18 cellular contexts compared by ENCODE assay signal in genomic region chr11:78190871-78191538, GRCh38. TPM values are rescaled to one million over a fixed set of nuclear protein-coding genes. Genes with fewer than 3 reads are reported as not detected.
DNase-seq lines count a peak whose midpoint lies in the region; ATAC-seq and TF ChIP-seq lines count a peak whose summit lies in the region.
"Had no signal": no experiment of that assay in that cellular context is flagged by ENCODE, and none has a peak within 500 bp of the region (broad histone marks: within the 10 kb centered on the region; RNA-seq: fewer than 3 reads in every experiment).

No MANE protein-coding gene starts in this region.

- no peak overlapping the region for H3K27ac ChIP-seq in right cardiac atrium (ENCODE audit: low read length)
- H3K27ac ChIP-seq: cardiac muscle cell had no signal

- DNase-seq in cardiac septum (ENCODE audit: low spot score) (peak; percentile 57), right cardiac atrium (no peak), neural crest cell (ENCODE audit: low read depth, low spot score) (no peak), type B pancreatic cell (ENCODE audit: extremely low spot score, unreplicated experiment) (no peak), AG20443 (ENCODE audit: low spot score) (no peak), NCI-H446 (lab: John Stamatoyannopoulos, UW) (no peak)
- DNase-seq in activated T-helper 2 cell treated with anti-CD3 and anti-CD28 coated beads, Interferon-gamma antibody, Interleukin-2, Interleukin-4, amounts not matched to agents 10 μg/mL and 5 μg/mL and 100 μg/mL, durations not matched to agents 14 hours and 24 hours and 36 hours (ENCODE audit: low spot score): no peak
- DNase-seq: activated CD8-positive, alpha-beta memory T cell treated with anti-CD3 and anti-CD28 coated beads, Interleukin-2, amount 50 U/mL, for 4 hours; activated naive CD8-positive, alpha-beta T cell treated with anti-CD3 and anti-CD28 coated beads, Interleukin-2, amount 10 ng/mL, durations not matched to agents 7 days and 5 days; endodermal cell; Karpas-422; kidney glomerular epithelial cell; NCI-H1417 treated with DMSO at 0.1 percent for 48 hours had no signal

- H3K4me3 Mint-ChIP-seq in activated T-helper 2 cell treated with anti-CD3 and anti-CD28 coated beads, Interferon-gamma antibody, Interleukin-2, Interleukin-4, amounts not matched to agents 10 μg/mL and 5 μg/mL and 100 μg/mL, durations not matched to agents 14 hours and 24 hours and 36 hours (ENCODE audit: low read depth): peak overlapping the region; percentile 97
- peak overlapping the region; percentile 100 for H3K4me3 Mint-ChIP-seq in neural crest cell
- peak overlapping the region; percentile 30 for H3K4me3 Mint-ChIP-seq in type B pancreatic cell
- H3K4me3 Mint-ChIP-seq: endodermal cell had no signal

- no peak for TF ChIP-seq CTCF in neural crest cell (conservative IDR thresholded peaks at IDR 0.05)
- TF ChIP-seq CTCF in type B pancreatic cell (conservative IDR thresholded peaks at IDR 0.05): no peak

- no peaks in the 10 kb centered on the region for H3K9me3 ChIP-seq in right cardiac atrium (ENCODE audit: control insufficient read depth, low read length)
- H3K9me3 ChIP-seq: vagina had no signal

- peak overlapping the region; percentile 17 for H3K27ac Mint-ChIP-seq in activated T-helper 2 cell treated with anti-CD3 and anti-CD28 coated beads, Interferon-gamma antibody, Interleukin-2, Interleukin-4, amounts not matched to agents 10 μg/mL and 5 μg/mL and 100 μg/mL, durations not matched to agents 14 hours and 24 hours and 36 hours
- H3K27ac Mint-ChIP-seq in neural crest cell (ENCODE audit: unreplicated experiment) (no peak overlapping the region), type B pancreatic cell (peak overlapping the region; percentile 27)
- H3K27ac Mint-ChIP-seq: endodermal cell, mesothelial cell of epicardium had no signal

- intact Hi-C loops in cardiac septum (cut with DNase I) (no loop called here), right cardiac atrium (cut with DNase I) (no loop called here)
- intact Hi-C loops in activated T-helper 2 cell treated with anti-CD3 and anti-CD28 coated beads, Interferon-gamma antibody, Interleukin-2, Interleukin-4, amounts not matched to agents 10 μg/mL and 5 μg/mL and 100 μg/mL, durations not matched to agents 14 hours and 24 hours and 36 hours (cut with micrococcal nuclease): no loop called here

- ATAC-seq in right cardiac atrium (no peak), GM21619 (IDR thresholded peaks at IDR 0.05; ENCODE audit: unreplicated experiment) (no peak)

- 87% methylated on average over 14 of the region's 14 CpGs for WGBS in right cardiac atrium

- no peaks in the 10 kb centered on the region for H3K27me3 ChIP-seq in right cardiac atrium (ENCODE audit: control insufficient read depth, insufficient read depth)
- H3K27me3 ChIP-seq: cardiac muscle cell, vagina had no signal

- H3K27me3 Mint-ChIP-seq in activated T-helper 2 cell treated with anti-CD3 and anti-CD28 coated beads, Interferon-gamma antibody, Interleukin-2, Interleukin-4, amounts not matched to agents 10 μg/mL and 5 μg/mL and 100 μg/mL, durations not matched to agents 14 hours and 24 hours and 36 hours (ENCODE audit: low read depth): no peaks in the 10 kb centered on the region
- H3K27me3 Mint-ChIP-seq in neural crest cell (ENCODE audit: low read depth) (no peaks in the 10 kb centered on the region), type B pancreatic cell (no peaks in the 10 kb centered on the region)
- H3K27me3 Mint-ChIP-seq: activated naive CD8-positive, alpha-beta T cell treated with anti-CD3 and anti-CD28 coated beads, Interleukin-2, amount 10 ng/mL, durations not matched to agents 7 days and 5 days; stimulated activated naive CD8-positive, alpha-beta T cell treated with anti-CD3 and anti-CD28 coated beads, Interleukin-15, Interleukin-2, amounts not matched to agents 100 ng/mL and 50 ng/mL, for 24 hours had no signal

- peaks cover 29% of the 10 kb centered on the region for H3K36me3 Mint-ChIP-seq in activated T-helper 2 cell treated with anti-CD3 and anti-CD28 coated beads, Interferon-gamma antibody, Interleukin-2, Interleukin-4, amounts not matched to agents 10 μg/mL and 5 μg/mL and 100 μg/mL, durations not matched to agents 14 hours and 24 hours and 36 hours (ENCODE audit: low read depth)
- H3K36me3 Mint-ChIP-seq in neural crest cell (ENCODE audit: low read depth) (no peaks in the 10 kb centered on the region), type B pancreatic cell (no peaks in the 10 kb centered on the region)
- H3K36me3 Mint-ChIP-seq: mesothelial cell of epicardium had no signal

- no peak overlapping the region for H3K4me3 ChIP-seq in right cardiac atrium (ENCODE audit: low read length)
- H3K4me3 ChIP-seq: cardiac muscle cell, vagina had no signal

- H3K4me1 Mint-ChIP-seq in activated T-helper 2 cell treated with anti-CD3 and anti-CD28 coated beads, Interferon-gamma antibody, Interleukin-2, Interleukin-4, amounts not matched to agents 10 μg/mL and 5 μg/mL and 100 μg/mL, durations not matched to agents 14 hours and 24 hours and 36 hours (ENCODE audit: low read depth): peaks cover 60% of the 10 kb centered on the region
- H3K4me1 Mint-ChIP-seq in neural crest cell: peaks cover 62% of the 10 kb centered on the region
- peaks cover 52% of the 10 kb centered on the region for H3K4me1 Mint-ChIP-seq in type B pancreatic cell (ENCODE audit: unreplicated experiment)

- no peaks in the 10 kb centered on the region for H3K9me3 Mint-ChIP-seq in activated T-helper 2 cell treated with anti-CD3 and anti-CD28 coated beads, Interferon-gamma antibody, Interleukin-2, Interleukin-4, amounts not matched to agents 10 μg/mL and 5 μg/mL and 100 μg/mL, durations not matched to agents 14 hours and 24 hours and 36 hours
- no peaks in the 10 kb centered on the region for H3K9me3 Mint-ChIP-seq in neural crest cell
- no peaks in the 10 kb centered on the region for H3K9me3 Mint-ChIP-seq in type B pancreatic cell
- H3K9me3 Mint-ChIP-seq: activated naive CD8-positive, alpha-beta T cell treated with anti-CD3 and anti-CD28 coated beads, Interleukin-2, amount 10 ng/mL, durations not matched to agents 7 days and 5 days; endodermal cell; mesothelial cell of epicardium; stimulated activated naive CD8-positive, alpha-beta T cell treated with anti-CD3 and anti-CD28 coated beads, Interleukin-15, Interleukin-2, amounts not matched to agents 100 ng/mL and 50 ng/mL, for 24 hours had no signal

- peaks cover 9% of the 10 kb centered on the region for H3K4me1 ChIP-seq in right cardiac atrium (ENCODE audit: control insufficient read depth, insufficient read depth, low read length)

RNA-seq across cellular contexts. Expression of gene USP35, which starts 2.3 kb away (rescaled TPM):
- 8.9 TPM for total RNA-seq in cardiac septum
- total RNA-seq in right cardiac atrium: 10 to 100 TPM; 10.5 to 16.6 (median 12.1) TPM
- polyA plus RNA-seq in right cardiac atrium: 7.5 TPM
- 12.9 and 14.6 TPM in 2 replicates for total RNA-seq in activated T-helper 2 cell treated with anti-CD3 and anti-CD28 coated beads, Interferon-gamma antibody, Interleukin-2, Interleukin-4, amounts not matched to agents 10 μg/mL and 5 μg/mL and 100 μg/mL, durations not matched to agents 14 hours and 24 hours and 36 hours
- total RNA-seq in neural crest cell: 9.3 and 11.1 TPM in 2 replicates
- total RNA-seq in type B pancreatic cell (ENCODE audit: low replicate concordance): 8.9 and 9.7 TPM in 2 replicates

RNA-seq across cellular contexts. Expression of gene KCTD21, which starts 2.6 kb away (rescaled TPM):
- 8.5 TPM for total RNA-seq in cardiac septum
- total RNA-seq in right cardiac atrium: 10 to 100 TPM in 2 of 4 donors, 1 to 10 TPM in 2; 8.4 to 10.7 (median 10.2) TPM
- 4.6 TPM for polyA plus RNA-seq in right cardiac atrium
- 10.0 and 10.4 TPM in 2 replicates for total RNA-seq in activated T-helper 2 cell treated with anti-CD3 and anti-CD28 coated beads, Interferon-gamma antibody, Interleukin-2, Interleukin-4, amounts not matched to agents 10 μg/mL and 5 μg/mL and 100 μg/mL, durations not matched to agents 14 hours and 24 hours and 36 hours
- 6.4 and 8.4 TPM in 2 replicates for total RNA-seq in neural crest cell
- 9.7 and 10.7 TPM in 2 replicates for total RNA-seq in type B pancreatic cell (ENCODE audit: low replicate concordance)

RNA-seq across cellular contexts. Expression of gene ALG8, which starts 51.6 kb away (rescaled TPM):
- total RNA-seq in cardiac septum (15.4 TPM), right cardiac atrium (10 to 100 TPM; 13.2 to 26.0 (median 20.0) TPM), neural crest cell (79.7 and 86.7 TPM in 2 replicates), type B pancreatic cell (ENCODE audit: low replicate concordance) (45.2 and 71.8 TPM in 2 replicates)
- polyA plus RNA-seq in right cardiac atrium: 27.2 TPM
- 58.6 and 70.1 TPM in 2 replicates for total RNA-seq in activated T-helper 2 cell treated with anti-CD3 and anti-CD28 coated beads, Interferon-gamma antibody, Interleukin-2, Interleukin-4, amounts not matched to agents 10 μg/mL and 5 μg/mL and 100 μg/mL, durations not matched to agents 14 hours and 24 hours and 36 hours

Comparison
In these comparisons a context has a peak if more than half of its experiments do, and no peak if none do; other contexts are left out.
1. H3K4me3 Mint-ChIP-seq: peak in every context shown above with its lines; median percentile 100 in neural crest cell; 97 in activated T-helper 2 cell treated with anti-CD3 and anti-CD28 coated beads, Interferon-gamma antibody, Interleukin-2, Interleukin-4, amounts not matched to agents 10 μg/mL and 5 μg/mL and 100 μg/mL, durations not matched to agents 14 hours and 24 hours and 36 hours; 30 in type B pancreatic cell.